16 cellular contexts compared by ENCODE assay signal in genomic region chr11:118341749-118342489, GRCh38. TPM values are rescaled to one million over a fixed set of nuclear protein-coding genes. Genes with fewer than 3 reads are reported as not detected.
DNase-seq lines count a peak whose midpoint lies in the region; ATAC-seq and TF ChIP-seq lines count a peak whose summit lies in the region.
"Had no signal": no experiment of that assay in that cellular context is flagged by ENCODE, and none has a peak within 500 bp of the region (broad histone marks: within the 10 kb centered on the region; RNA-seq: fewer than 3 reads in every experiment).

No MANE protein-coding gene starts in this region.

- TF ChIP-seq CTCF in Loucy (conservative IDR thresholded peaks at IDR 0.05; ENCODE audit: low read length): no peak

- H3K27ac ChIP-seq in CD4-positive, alpha-beta memory T cell (ENCODE audit: low read depth, low read length): peak overlapping the region; percentile 93
- peak overlapping the region; percentile 14 to 61 for H3K27ac ChIP-seq in mucosa of rectum (ENCODE audit: low read depth in 2 of 2, low read length in 2 of 2)
- H3K27ac ChIP-seq: ovary, SK-N-MC, WERI-Rb-1 had no signal

- peaks cover 9% of the 10 kb centered on the region; the same call in 1 of the 2 replicates for H3F3A ChIP-seq in Loucy (ENCODE audit: low read depth)

- peak overlapping the region; percentile 97 to 100 (median 99) for H3K27ac Mint-ChIP-seq in CD4-positive, alpha-beta memory T cell
- H3K27ac Mint-ChIP-seq in activated naive CD8-positive, alpha-beta T cell treated with anti-CD3 and anti-CD28 coated beads, Interleukin-2, amount 50 U/mL, for 24 hours: peak overlapping the region; percentile 92
- H3K27ac Mint-ChIP-seq: brain, H9 had no signal

- H3K27me3 ChIP-seq in CD4-positive, alpha-beta memory T cell (ENCODE audit: insufficient read depth, low read length): no peaks in the 10 kb centered on the region
- no peaks in the 10 kb centered on the region for H3K27me3 ChIP-seq in Loucy (ENCODE audit: insufficient read depth, low read length, poor library complexity, severe bottlenecking)
- no peaks in the 10 kb centered on the region for H3K27me3 ChIP-seq in mucosa of rectum (ENCODE audit: control insufficient read depth in 2 of 2, insufficient read depth in 2 of 2, low read length in 2 of 2)
- H3K27me3 ChIP-seq: ovary had no signal

- peaks cover 0 to 2% (median 0%) of the 10 kb centered on the region in 8 donors for H3K9me3 Mint-ChIP-seq in CD4-positive, alpha-beta memory T cell
- no peaks in the 10 kb centered on the region for H3K9me3 Mint-ChIP-seq in activated naive CD8-positive, alpha-beta T cell treated with anti-CD3 and anti-CD28 coated beads, Interleukin-2, amount 50 U/mL, for 24 hours
- H3K9me3 Mint-ChIP-seq: brain, H9 had no signal

- in situ Hi-C loops in KBM-7 (cut with MboI; ENCODE audit: low pct_unique_long_range_greater_than_20kb, low sequenced_read_pairs): no loop called here

- intact Hi-C loops in CD4-positive, alpha-beta memory T cell (cut with micrococcal nuclease): loop anchor here (1.0 kb wide), 1 partner anchor 37 kb away; no protein-coding TSS in a partner anchor

- no peaks in the 10 kb centered on the region for H3K9me3 ChIP-seq in CD4-positive, alpha-beta memory T cell (ENCODE audit: control insufficient read depth in 1 of 2, low read length in 2 of 2)
- H3K9me3 ChIP-seq in Loucy (ENCODE audit: insufficient read depth, low read depth, low read length) (no peaks in the 10 kb centered on the region), mucosa of rectum (ENCODE audit: control insufficient read depth in 2 of 2, low read length in 2 of 2) (no peaks in the 10 kb centered on the region)
- H3K9me3 ChIP-seq: ovary had no signal

- H3K9me2 ChIP-seq in Loucy (replicated peaks; ENCODE audit: low read depth, low read length): no peaks in the 10 kb centered on the region

- H2AFZ ChIP-seq in Loucy (ENCODE audit: low read length): no peak overlapping the region

- H3K9ac ChIP-seq in Loucy (ENCODE audit: low read depth, low read length, poor library complexity, severe bottlenecking) (peak overlapping the region; percentile 96), mucosa of rectum (ENCODE audit: low read depth in 1 of 2, low read length in 2 of 2) (peak overlapping the region in 1 of 2 donors; percentile 41)

- H3K4me1 ChIP-seq in CD4-positive, alpha-beta memory T cell (ENCODE audit: insufficient read depth, low read length): peaks cover 69% of the 10 kb centered on the region
- H3K4me1 ChIP-seq in Loucy (ENCODE audit: insufficient read depth, low read length, poor library complexity, severe bottlenecking): peaks cover 73% of the 10 kb centered on the region
- no peaks in the 10 kb centered on the region for H3K4me1 ChIP-seq in mucosa of rectum (ENCODE audit: control insufficient read depth in 2 of 2, insufficient read depth in 2 of 2, low read length in 2 of 2)

- peaks cover 11% of the 10 kb centered on the region for H3K36me3 ChIP-seq in CD4-positive, alpha-beta memory T cell (ENCODE audit: insufficient read depth, low read length)
- peaks cover 11% of the 10 kb centered on the region for H3K36me3 ChIP-seq in Loucy (ENCODE audit: insufficient read depth, low read length)
- H3K36me3 ChIP-seq in mucosa of rectum (ENCODE audit: control insufficient read depth in 2 of 2, insufficient read depth in 2 of 2, low read length in 2 of 2): no peaks in the 10 kb centered on the region
- H3K36me3 ChIP-seq: ovary, WERI-Rb-1 had no signal

- DNase-seq in CD4-positive, alpha-beta memory T cell: peak in 4 of 5 donors; percentile 26 to 68 (median 32)
- no peak for DNase-seq in activated naive CD8-positive, alpha-beta T cell treated with anti-CD3 and anti-CD28 coated beads, Interleukin-2, amount 50 U/mL, for 24 hours
- no peak for DNase-seq in SK-N-DZ (ENCODE audit: low spot score)
- DNase-seq in DMS153 treated with DMSO at 0.1 percent for 48 hours (lab: John Stamatoyannopoulos, UW; ENCODE audit: unreplicated experiment): no peak
- no peak for DNase-seq in KBM-7
- DNase-seq: DMS79 treated with DMSO at 0.1 percent for 48 hours, H9, NCI-H1436 treated with DMSO at 0.1 percent for 48 hours, OCI-M1, ovary, WERI-Rb-1 had no signal

- peaks cover 10% of the 10 kb centered on the region for H4K20me1 ChIP-seq in Loucy (ENCODE audit: insufficient read depth, low read length, poor library complexity, severe bottlenecking)

- peaks cover 45 to 59% of the 10 kb centered on the region in 2 donors for H3K36me3 Mint-ChIP-seq in CD4-positive, alpha-beta memory T cell
- peaks cover 63% of the 10 kb centered on the region for H3K36me3 Mint-ChIP-seq in activated naive CD8-positive, alpha-beta T cell treated with anti-CD3 and anti-CD28 coated beads, Interleukin-2, amount 50 U/mL, for 24 hours (ENCODE audit: low read depth)
- H3K36me3 Mint-ChIP-seq: brain had no signal

- POLR2A ChIA-PET in CD4-positive, alpha-beta memory T cell (lab: Charles Lee; ENCODE audit: partially characterized antibody): interaction anchor here (0.6 to 9.2 kb wide), 21 partner anchors 8 to 445 kb away, joined by 3 to 65 read pairs (median 5); partner anchors contain the start of genes ARCN1, JAML, KMT2A and MPZL3

- H3K4me2 ChIP-seq in Loucy (ENCODE audit: low read depth, low read length, poor library complexity, severe bottlenecking): peak overlapping the region; percentile 91

- ATAC-seq in activated naive CD8-positive, alpha-beta T cell treated with anti-CD3 and anti-CD28 coated beads, Interleukin-2, amount 50 U/mL, for 24 hours: no peak
- ATAC-seq in HG03097 (IDR thresholded peaks at IDR 0.05; ENCODE audit: low FRiP score, unreplicated experiment): no peak

- H3K27me3 Mint-ChIP-seq in CD4-positive, alpha-beta memory T cell: peaks cover 0 to 1% of the 10 kb centered on the region in 2 donors
- no peaks in the 10 kb centered on the region for H3K27me3 Mint-ChIP-seq in activated naive CD8-positive, alpha-beta T cell treated with anti-CD3 and anti-CD28 coated beads, Interleukin-2, amount 50 U/mL, for 24 hours

- peak overlapping the region; percentile 89 to 97 for H3K4me3 ChIP-seq in CD4-positive, alpha-beta memory T cell (ENCODE audit: low read length in 2 of 2)
- peak overlapping the region; percentile 88 for H3K4me3 ChIP-seq in Loucy (ENCODE audit: low read length, poor library complexity, severe bottlenecking)
- H3K4me3 ChIP-seq in mucosa of rectum (ENCODE audit: low read length in 2 of 2): peak overlapping the region in 1 of 2 donors; percentile 62
- H3K4me3 ChIP-seq: ovary, SK-N-MC had no signal

- peaks cover 38 to 85% (median 58%) of the 10 kb centered on the region in 4 donors for H3K4me1 Mint-ChIP-seq in CD4-positive, alpha-beta memory T cell
- H3K4me1 Mint-ChIP-seq in activated naive CD8-positive, alpha-beta T cell treated with anti-CD3 and anti-CD28 coated beads, Interleukin-2, amount 50 U/mL, for 24 hours: peaks cover 56% of the 10 kb centered on the region
- H3K4me1 Mint-ChIP-seq: brain had no signal

- peaks cover 96% of the 10 kb centered on the region for H3K79me2 ChIP-seq in Loucy (ENCODE audit: insufficient read depth, low read length)

- H3K4me3 Mint-ChIP-seq in CD4-positive, alpha-beta memory T cell: peak overlapping the region; percentile 91 to 100 (median 97)
- peak overlapping the region; percentile 88 for H3K4me3 Mint-ChIP-seq in activated naive CD8-positive, alpha-beta T cell treated with anti-CD3 and anti-CD28 coated beads, Interleukin-2, amount 50 U/mL, for 24 hours
- H3K4me3 Mint-ChIP-seq: brain, H9 had no signal

- CTCF ChIA-PET in CD4-positive, alpha-beta memory T cell (lab: Charles Lee; ENCODE audit: partially characterized antibody): interaction anchor here (0.8 to 2.6 kb wide), 4 partner anchors 11 to 143 kb away, joined by 3 to 14 read pairs (median 6); partner anchors contain the start of gene JAML

RNA-seq across cellular contexts. Expression of gene CD3D, which starts 0.6 kb away (rescaled TPM):
- 100 to 1,000 TPM; 338 to 343 TPM for total RNA-seq in CD4-positive, alpha-beta memory T cell
- 1,000 to 10,000 TPM in 1 of 2 donors, 100 to 1,000 TPM in 1; 993 to 1,046 TPM for polyA plus RNA-seq in CD4-positive, alpha-beta memory T cell
- polyA plus RNA-seq in SK-N-DZ (2014; cell fraction: cytosol; rRNA removed): not detected in 2 replicates
- not detected in 2 replicates for polyA plus RNA-seq in SK-N-DZ (2014; cell fraction: nucleus; rRNA removed)
- total RNA-seq: H9 had no signal

RNA-seq across cellular contexts. Expression of gene CD3G, which starts 2.2 kb away (rescaled TPM):
- total RNA-seq in CD4-positive, alpha-beta memory T cell: 100 to 1,000 TPM; 191 to 205 TPM
- 100 to 1,000 TPM; 131 to 417 TPM for polyA plus RNA-seq in CD4-positive, alpha-beta memory T cell
- polyA plus RNA-seq in SK-N-DZ (2014; cell fraction: cytosol; rRNA removed): 0.36 and 1.8 TPM in 2 replicates
- not detected in 2 replicates for polyA plus RNA-seq in SK-N-DZ (2014; cell fraction: nucleus; rRNA removed)
- total RNA-seq: H9 had no signal

RNA-seq across cellular contexts. Expression of gene UBE4A, which starts 17.5 kb away (rescaled TPM):
- 10 to 100 TPM; 50.3 to 52.2 TPM for total RNA-seq in CD4-positive, alpha-beta memory T cell
- polyA plus RNA-seq in CD4-positive, alpha-beta memory T cell: 10 to 100 TPM; 16.9 to 25.5 TPM
- polyA plus RNA-seq in SK-N-DZ (2014; cell fraction: cytosol; rRNA removed): 15.9 and 17.7 TPM in 2 replicates
- 17.9 and 20.7 TPM in 2 replicates for polyA plus RNA-seq in SK-N-DZ (2014; cell fraction: nucleus; rRNA removed)

RNA-seq across cellular contexts. Expression of gene CD3E, which starts 37.4 kb away (rescaled TPM):
- total RNA-seq in CD4-positive, alpha-beta memory T cell: 100 to 1,000 TPM; 581 to 618 TPM
- 100 to 1,000 TPM; 627 to 999 TPM for polyA plus RNA-seq in CD4-positive, alpha-beta memory T cell
- polyA plus RNA-seq in SK-N-DZ (2014; cell fraction: cytosol; rRNA removed): not detected in 2 replicates
- polyA plus RNA-seq in SK-N-DZ (2014; cell fraction: nucleus; rRNA removed): not detected in 2 replicates
- total RNA-seq: H9 had no signal

RNA-seq across cellular contexts. Expression of gene ATP5MG, which starts 59.5 kb away (rescaled TPM):
- 100 to 1,000 TPM; 158 to 161 TPM for total RNA-seq in CD4-positive, alpha-beta memory T cell
- 100 to 1,000 TPM; 595 to 704 TPM for polyA plus RNA-seq in CD4-positive, alpha-beta memory T cell
- 34.8 and 69.6 TPM in 2 replicates for polyA plus RNA-seq in SK-N-DZ (2014; cell fraction: cytosol; rRNA removed)
- 24.8 and 26.6 TPM in 2 replicates for polyA plus RNA-seq in SK-N-DZ (2014; cell fraction: nucleus; rRNA removed)

Comparison
In these comparisons a context has a peak if more than half of its experiments do, and no peak if none do; other contexts are left out.
1. DNase-seq: peak in CD4-positive, alpha-beta memory T cell (4 of 5); none in activated naive CD8-positive, alpha-beta T cell treated with anti-CD3 and anti-CD28 coated beads, Interleukin-2, amount 50 U/mL, for 24 hours (single experiment), SK-N-DZ (single experiment), DMS153 treated with DMSO at 0.1 percent for 48 hours (single experiment) and KBM-7 (single experiment).